ENCODE assay signal across 8 cellular contexts in the genomic region with DNA sequence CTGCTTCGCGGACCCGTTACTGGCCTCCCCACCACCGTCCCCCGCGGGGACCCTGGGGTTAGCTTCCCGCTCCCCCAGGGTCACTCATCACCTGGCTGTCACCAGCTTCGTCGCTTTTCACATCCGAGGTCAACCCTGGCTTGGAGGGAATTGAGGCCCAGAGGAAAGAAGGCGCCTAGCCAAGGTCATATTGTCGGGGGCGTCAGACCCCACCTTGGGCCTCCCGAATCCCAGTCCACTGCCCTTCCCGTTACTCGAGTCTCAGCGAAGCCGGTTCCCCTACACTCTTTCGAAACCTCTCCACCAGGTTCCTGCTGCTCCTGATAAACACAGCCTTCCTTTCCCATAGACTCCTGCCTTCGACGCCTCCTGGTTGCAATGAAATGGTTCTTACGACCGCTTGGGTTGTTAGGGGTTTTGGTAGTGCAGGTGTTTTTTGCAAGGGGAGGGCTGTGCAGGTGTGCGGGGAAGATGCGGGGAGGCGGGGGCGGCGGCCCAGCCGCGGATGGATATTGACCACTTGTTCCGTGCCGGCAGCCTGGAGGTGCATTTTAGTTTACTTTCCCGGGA. TPM values are rescaled to one million over a fixed set of nuclear protein-coding genes. Genes with fewer than 3 reads are reported as not detected.
DNase-seq lines count a peak whose midpoint lies in the region; ATAC-seq, FAIRE-seq and TF ChIP-seq lines count a peak whose summit lies in the region.

No MANE protein-coding gene starts in this region.

- H3K27me3 ChIP-seq in HUES6 (ENCODE audit: control insufficient read depth, insufficient read depth, low read length): no peaks in the 10 kb centered on the region
- H3K27me3 ChIP-seq in iPS-18a (ENCODE audit: control insufficient read depth, insufficient read depth, low read length): no peaks in the 10 kb centered on the region
- no peaks in the 10 kb centered on the region for H3K27me3 ChIP-seq in spleen (replicated peaks in 1 of 7)

- peak overlapping the region; percentile 90 for H3K9ac ChIP-seq in HUES6 (ENCODE audit: low read length)
- peak overlapping the region; percentile 74 for H3K9ac ChIP-seq in iPS-18a (ENCODE audit: low read length)

- TF ChIP-seq POLR2A in spleen (IDR thresholded peaks at IDR 0.05): no peak
- TF ChIP-seq POLR2A in H54 (IDR thresholded peaks at IDR 0.05; ENCODE audit: low read depth, low read length): no peak

- ATAC-seq in HG02938 (IDR thresholded peaks at IDR 0.05; ENCODE audit: unreplicated experiment): no peak

- 3 to 10% (median 4%) methylated on average over 24 to 33 of the region's 33 CpGs for whole genome bisulfite sequencing in spleen, 5 donors

- peaks cover 26% of the 10 kb centered on the region for H3K4me1 Mint-ChIP-seq in activated naive CD8-positive, alpha-beta T cell (ENCODE audit: low read depth)

- peak overlapping the region; percentile 90 for H3K4me3 ChIP-seq in GM08714 (ENCODE audit: low read length)
- H3K4me3 ChIP-seq in HUES6 (ENCODE audit: low read depth, low read length): peak overlapping the region; percentile 97
- H3K4me3 ChIP-seq in iPS-18a (ENCODE audit: low read length): peak overlapping the region; percentile 88
- peak overlapping the region; percentile 51 to 85 (median 73) for H3K4me3 ChIP-seq in spleen

- intact Hi-C loops in spleen (cut with DNase I; ENCODE audit: low total_unique reads): no loop called here

- no peaks in the 10 kb centered on the region for H3K9me3 ChIP-seq in HUES6 (ENCODE audit: control insufficient read depth, insufficient read depth, low read depth, low read length)
- no peaks in the 10 kb centered on the region for H3K9me3 ChIP-seq in iPS-18a (ENCODE audit: control insufficient read depth, low read depth, low read length)
- H3K9me3 ChIP-seq in spleen: no peaks in the 10 kb centered on the region

- peak overlapping the region; percentile 90 for H3K4me3 Mint-ChIP-seq in activated naive CD8-positive, alpha-beta T cell

- DNase-seq in spleen (no peak), mesenteric fat pad (ENCODE audit: low spot score) (no peak), H54 (ENCODE audit: insufficient read length, low spot score) (no peak)

- no peak for FAIRE-seq in H54 (lab: Jason Lieb, UNC)

- no peaks in the 10 kb centered on the region for H3K27me3 Mint-ChIP-seq in activated naive CD8-positive, alpha-beta T cell

- peak overlapping the region; percentile 54 for H3K27ac Mint-ChIP-seq in activated naive CD8-positive, alpha-beta T cell

- no peak for TF ChIP-seq CTCF in spleen (IDR thresholded peaks at IDR 0.05 in 8 of 11, conservative IDR thresholded peaks at IDR 0.05 in 3 of 11)

- H3K9me3 Mint-ChIP-seq in activated naive CD8-positive, alpha-beta T cell (ENCODE audit: low read depth): no peaks in the 10 kb centered on the region

- H3K4me1 ChIP-seq in HUES6 (ENCODE audit: control insufficient read depth, insufficient read depth, low read length) (0 out of 2 replicates have a peak, but pooled peaks cover 4% of the 10 kb centered on the region), iPS-18a (ENCODE audit: control insufficient read depth, low read depth, low read length) (no peaks in the 10 kb centered on the region), spleen (peaks cover 13 to 63% (median 42%) of the 10 kb centered on the region in 6 donors)

- no peaks in the 10 kb centered on the region for H3K36me3 Mint-ChIP-seq in activated naive CD8-positive, alpha-beta T cell

- peaks cover 6% of the 10 kb centered on the region for H3K36me3 ChIP-seq in HUES6 (ENCODE audit: control insufficient read depth, insufficient read depth, low read length)
- H3K36me3 ChIP-seq in iPS-18a (ENCODE audit: control insufficient read depth, low read depth, low read length): peaks cover 4% of the 10 kb centered on the region
- peaks cover 0 to 5% (median 0%) of the 10 kb centered on the region in 6 donors for H3K36me3 ChIP-seq in spleen

- H3K27ac ChIP-seq in HUES6 (ENCODE audit: low read depth, low read length) (peak overlapping the region; percentile 86), iPS-18a (ENCODE audit: low read length) (peak overlapping the region; percentile 53), spleen (peak overlapping the region in 6 of 8 donors; percentile 58 to 87 (median 84))

RNA-seq across cellular contexts. Expression of gene NAA40, which starts 0.6 kb away (rescaled TPM):
- 10 to 100 TPM; 27.2 to 45.4 (median 35.9) TPM for total RNA-seq in spleen
- 10 to 100 TPM; 12.1 to 21.4 (median 19.8) TPM for polyA plus RNA-seq in spleen
- total RNA-seq in mesenteric fat pad: 14.7 TPM

RNA-seq across cellular contexts. Expression of gene RCOR2, which starts 22.5 kb away (rescaled TPM):
- total RNA-seq in spleen: under 1 TPM in 5 of 7 donors, not detected in 2; 0.17 to 0.52 (median 0.26) TPM
- polyA plus RNA-seq in spleen: under 1 TPM; 0.07 to 0.18 (median 0.10) TPM
- 0.58 TPM for total RNA-seq in mesenteric fat pad

RNA-seq across cellular contexts. Expression of gene COX8A, which starts 35.0 kb away (rescaled TPM):
- total RNA-seq in spleen (100 to 1,000 TPM; 181 to 531 (median 217) TPM), mesenteric fat pad (249 TPM)
- 100 to 1,000 TPM; 340 to 698 (median 481) TPM for polyA plus RNA-seq in spleen

RNA-seq across cellular contexts. Expression of gene OTUB1, which starts 46.8 kb away (rescaled TPM):
- 10 to 100 TPM; 56.1 to 65.8 (median 58.8) TPM for total RNA-seq in spleen
- polyA plus RNA-seq in spleen: 10 to 100 TPM; 65.5 to 89.7 (median 83.5) TPM
- 44.3 TPM for total RNA-seq in mesenteric fat pad
